In the genomic region with DNA sequence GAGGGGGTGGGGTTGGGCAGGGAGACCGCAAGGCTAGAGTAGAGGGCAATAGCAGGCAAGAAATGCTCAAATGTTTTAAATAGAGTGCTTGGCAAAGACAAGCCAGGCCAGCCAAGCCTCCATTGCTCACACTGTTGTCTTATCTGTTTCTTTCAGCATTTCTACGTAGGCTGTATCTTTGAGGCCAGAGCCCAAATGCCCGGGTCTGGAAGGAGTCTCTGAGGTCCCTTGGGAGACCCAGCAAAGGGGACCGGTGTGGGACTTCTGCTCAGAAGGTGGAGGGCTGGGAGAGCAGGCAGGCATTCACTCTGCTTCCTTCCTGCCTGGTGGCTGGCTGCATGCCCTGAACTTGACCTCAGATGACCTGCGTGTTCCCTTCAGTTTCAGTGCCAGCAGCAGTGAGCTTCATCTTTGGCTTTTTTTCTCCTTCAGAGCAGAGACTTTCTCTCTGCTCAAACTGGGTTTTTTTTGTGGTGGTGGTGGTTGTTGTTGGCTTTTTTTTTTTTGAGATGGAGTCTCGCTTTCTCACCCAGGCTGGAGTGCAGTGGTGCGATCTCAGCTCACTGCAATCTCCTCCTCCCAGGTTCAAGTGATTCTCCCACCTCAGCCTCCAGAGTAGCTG, we compare ENCODE assay signal across 8 cellular contexts. TPM values are rescaled to one million over a fixed set of nuclear protein-coding genes. Genes with fewer than 3 reads are reported as not detected.
A peak's percentile ranks its signal among the peaks of the same experiment; 100 is the strongest.
DNase-seq lines count a peak whose midpoint lies in the region; ATAC-seq and TF ChIP-seq lines count a peak whose summit lies in the region.

No MANE protein-coding gene starts in this region.

- H3K27ac Mint-ChIP-seq in activated CD4-positive, alpha-beta memory T cell treated with anti-CD3 and anti-CD28 coated beads, Interleukin-2, amount 10 ng/mL, durations not matched to agents 7 days and 5 days: peak overlapping the region; percentile 69

- TF ChIP-seq EP300 in stomach (IDR thresholded peaks at IDR 0.05): no peak

- H3K4me2 ChIP-seq in MM.1S (ENCODE audit: low read depth, low read length): peak overlapping the region; percentile 62

- POLR2A ChIA-PET in activated CD4-positive, alpha-beta memory T cell treated with anti-CD3 and anti-CD28 coated beads, Interleukin-2, amount 10 ng/mL, durations not matched to agents 7 days and 5 days (lab: Charles Lee): interaction anchor here (0.8 to 3.0 kb wide), 11 partner anchors 9 to 228 kb away, joined by 3 to 19 read pairs (median 4); a partner anchor contains a TSS

- peaks cover 17% of the 10 kb centered on the region for H3K4me1 ChIP-seq in MM.1S (ENCODE audit: low read length)
- H3K4me1 ChIP-seq in heart right ventricle: peaks cover 3 to 62% (median 30%) of the 10 kb centered on the region in 9 donors
- peaks cover 23 to 47% (median 33%) of the 10 kb centered on the region in 4 donors for H3K4me1 ChIP-seq in stomach

- DNase-seq in NCI-H1092 treated with DMSO at 0.1 percent for 48 hours (lab: John Stamatoyannopoulos, UW) (peak; percentile 27), NCI-H1092 (lab: John Stamatoyannopoulos, UW) (no peak), H4 (ENCODE audit: low spot score) (peak; percentile 44), MM.1S (peak; percentile 89), heart right ventricle (peak; percentile 82 to 85), stomach (peak; percentile 91), NCI-H82 (lab: John Stamatoyannopoulos, UW) (no peak)
- DNase-seq in activated CD4-positive, alpha-beta memory T cell treated with anti-CD3 and anti-CD28 coated beads, Interleukin-2, amount 10 ng/mL, durations not matched to agents 7 days and 5 days: peak; percentile 62

- peaks cover 9% of the 10 kb centered on the region; the same call in 1 of the 2 replicates for H3F3A ChIP-seq in MM.1S (ENCODE audit: insufficient read depth, low read length)

- H3K27me3 ChIP-seq in MM.1S (replicated peaks; ENCODE audit: insufficient read depth, low read length): peaks cover 10% of the 10 kb centered on the region; the same call in 1 of the 2 replicates
- H3K27me3 ChIP-seq in heart right ventricle: no peaks in the 10 kb centered on the region
- no peaks in the 10 kb centered on the region for H3K27me3 ChIP-seq in stomach

- no peaks in the 10 kb centered on the region for H4K20me1 ChIP-seq in MM.1S (ENCODE audit: insufficient read depth, low read length)

- intact Hi-C loops in heart right ventricle (cut with DNase I): loop anchor here in 2 of 10 donors (5.0 to 10.0 kb wide), 2 partner anchors 34 to 46 kb away; a partner anchor contains a TSS
- intact Hi-C loops in stomach (cut with DNase I; ENCODE audit: low total_unique reads): no loop called here

- H3K9me2 ChIP-seq in MM.1S (replicated peaks; ENCODE audit: insufficient read depth, low read length): no peaks in the 10 kb centered on the region

- peak overlapping the region; percentile 50 for H3K4me3 Mint-ChIP-seq in activated CD4-positive, alpha-beta memory T cell treated with anti-CD3 and anti-CD28 coated beads, Interleukin-2, amount 10 ng/mL, durations not matched to agents 7 days and 5 days

- H3K36me3 ChIP-seq in MM.1S (replicated peaks; ENCODE audit: insufficient read depth, low read length) (no peaks in the 10 kb centered on the region), heart right ventricle (no peaks in the 10 kb centered on the region), stomach (no peaks in the 10 kb centered on the region)

- peak; percentile 86 to 94 (median 92) for ATAC-seq in heart right ventricle

- no peaks in the 10 kb centered on the region for H3K9me3 ChIP-seq in MM.1S (replicated peaks; ENCODE audit: insufficient read depth, low read length)
- H3K9me3 ChIP-seq in heart right ventricle: no peaks in the 10 kb centered on the region
- no peaks in the 10 kb centered on the region for H3K9me3 ChIP-seq in stomach

- CTCF ChIA-PET in activated CD4-positive, alpha-beta memory T cell treated with anti-CD3 and anti-CD28 coated beads, Interleukin-2, amount 10 ng/mL, durations not matched to agents 7 days and 5 days (lab: Charles Lee): interaction anchor here (1.1 to 2.0 kb wide), 4 partner anchors 16 to 146 kb away, joined by 3 to 10 read pairs (median 4); no protein-coding TSS in a partner anchor

- no peak overlapping the region for H3K27ac ChIP-seq in MM.1S (ENCODE audit: low read length)
- H3K27ac ChIP-seq in heart right ventricle: peak overlapping the region in 9 of 10 donors; percentile 38 to 76 (median 59)
- H3K27ac ChIP-seq in stomach: peak overlapping the region; percentile 39 to 70 (median 60)

- 17% methylated on average over 7 of the region's 7 CpGs for WGBS in heart right ventricle, 2 donors
- WGBS in stomach, 5 donors: 8 to 34% (median 21%) methylated on average over 7 of the region's 7 CpGs

- peak overlapping the region; percentile 17; the same call in 1 of the 2 replicates for H2AFZ ChIP-seq in MM.1S (ENCODE audit: low read length)

- H3K9me3 Mint-ChIP-seq in activated CD4-positive, alpha-beta memory T cell treated with anti-CD3 and anti-CD28 coated beads, Interleukin-2, amount 10 ng/mL, durations not matched to agents 7 days and 5 days: no peaks in the 10 kb centered on the region

- peaks cover 32% of the 10 kb centered on the region for H3K4me1 Mint-ChIP-seq in activated CD4-positive, alpha-beta memory T cell treated with anti-CD3 and anti-CD28 coated beads, Interleukin-2, amount 10 ng/mL, durations not matched to agents 7 days and 5 days

- H3K4me3 ChIP-seq in MM.1S (ENCODE audit: low read length): 0 out of 2 replicates have a peak overlapping the region, but pooled peaks have one; percentile 10
- peak overlapping the region in 3 of 10 donors; percentile 2 to 4 (median 4) for H3K4me3 ChIP-seq in heart right ventricle
- H3K4me3 ChIP-seq in stomach: no peak overlapping the region

- H3K9ac ChIP-seq in MM.1S (ENCODE audit: low read length): no peak overlapping the region

- peaks cover 2% of the 10 kb centered on the region for H3K27me3 Mint-ChIP-seq in activated CD4-positive, alpha-beta memory T cell treated with anti-CD3 and anti-CD28 coated beads, Interleukin-2, amount 10 ng/mL, durations not matched to agents 7 days and 5 days

- no peaks in the 10 kb centered on the region for H3K79me2 ChIP-seq in MM.1S (ENCODE audit: low read length)

- no peaks in the 10 kb centered on the region for H3K36me3 Mint-ChIP-seq in activated CD4-positive, alpha-beta memory T cell treated with anti-CD3 and anti-CD28 coated beads, Interleukin-2, amount 10 ng/mL, durations not matched to agents 7 days and 5 days (ENCODE audit: low read depth)

- TF ChIP-seq CTCF in MM.1S (IDR thresholded peaks at IDR 0.05; ENCODE audit: low read length) (no peak), heart right ventricle (IDR thresholded peaks at IDR 0.05) (no peak), stomach (IDR thresholded peaks at IDR 0.05) (no peak)

- no peak for TF ChIP-seq POLR2A in stomach (IDR thresholded peaks at IDR 0.05)

RNA-seq across cellular contexts. Expression of a gene that starts 13.7 kb away (rescaled TPM):
- 4.7 and 4.9 TPM in 2 replicates for total RNA-seq in H4 (2014; rRNA removed; shearing (Covaris generic))
- 10 to 100 TPM; 10.1 to 10.7 TPM for total RNA-seq in activated CD4-positive, alpha-beta memory T cell treated with anti-CD3 and anti-CD28 coated beads, Interleukin-2, amount 10 ng/mL, durations not matched to agents 7 days and 5 days
- total RNA-seq in heart right ventricle (1 to 10 TPM; 2.1 to 8.0 (median 2.9) TPM), stomach (10 to 100 TPM; 14.7 to 31.5 (median 17.8) TPM)
- polyA plus RNA-seq in heart right ventricle (1 to 10 TPM; 1.1 to 1.3 TPM), stomach (1 to 10 TPM; 1.7 to 2.2 (median 1.8) TPM)

RNA-seq across cellular contexts. Expression of a gene that starts 44.3 kb away (rescaled TPM):
- 110 and 150 TPM in 2 replicates for total RNA-seq in H4 (2014; rRNA removed; shearing (Covaris generic))
- 10 to 100 TPM; 75.6 to 76.3 TPM for total RNA-seq in activated CD4-positive, alpha-beta memory T cell treated with anti-CD3 and anti-CD28 coated beads, Interleukin-2, amount 10 ng/mL, durations not matched to agents 7 days and 5 days
- total RNA-seq in heart right ventricle (10 to 100 TPM; 18.7 to 29.4 (median 22.6) TPM), stomach (10 to 100 TPM in 2 of 5 donors, 1 to 10 TPM in 2, not detected in 1; 1.7 to 33.8 (median 14.1) TPM)
- polyA plus RNA-seq in heart right ventricle (10 to 100 TPM; 38.7 to 56.2 TPM), stomach (10 to 100 TPM; 68.7 to 91.3 (median 84.9) TPM)

Comparison
In these comparisons a context has a peak if more than half of its experiments do, and no peak if none do; other contexts are left out.
1. DNase-seq: peak in NCI-H1092 treated with DMSO at 0.1 percent for 48 hours (single experiment), H4 (single experiment), MM.1S (single experiment), activated CD4-positive, alpha-beta memory T cell treated with anti-CD3 and anti-CD28 coated beads, Interleukin-2, amount 10 ng/mL, durations not matched to agents 7 days and 5 days (single experiment), heart right ventricle (2 of 2) and stomach (single experiment); none in NCI-H1092 (single experiment) and NCI-H82 (single experiment).